8 cellular contexts compared by ENCODE assay signal in the genomic region with DNA sequence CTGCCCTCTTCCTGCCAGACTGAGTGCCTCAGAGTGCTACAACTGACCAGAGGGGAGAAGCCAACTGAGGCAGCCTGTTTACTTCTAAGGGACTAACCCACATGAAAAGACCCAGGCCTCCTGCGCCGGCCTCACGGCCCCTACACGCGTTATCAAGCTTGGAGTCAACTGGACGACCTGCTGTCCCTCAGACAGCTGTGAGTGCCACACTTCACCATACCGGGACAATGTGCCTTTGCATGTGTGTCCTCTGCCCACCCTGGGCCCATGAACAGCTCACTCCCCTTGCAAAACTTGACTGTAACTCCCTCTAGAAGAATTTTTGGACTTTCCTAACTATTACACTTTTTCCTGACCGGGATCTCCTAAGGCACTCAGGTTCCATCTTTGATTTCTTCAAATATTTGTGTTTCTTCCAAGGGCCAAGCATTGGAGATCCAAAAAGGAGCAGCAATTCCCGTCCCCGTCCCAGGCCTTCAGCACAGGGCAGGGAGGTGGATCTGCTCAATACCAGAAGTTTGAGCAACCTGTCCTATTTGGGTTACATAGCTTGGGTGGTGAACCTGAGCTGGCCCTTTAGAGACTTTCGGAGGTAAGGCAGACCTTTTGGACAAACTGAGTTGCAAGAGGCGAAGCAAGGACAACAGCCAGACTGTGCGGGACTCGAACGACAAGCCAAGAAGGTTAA. TPM values are rescaled to one million over a fixed set of nuclear protein-coding genes. Genes with fewer than 3 reads are reported as not detected.
DNase-seq lines count a peak whose midpoint lies in the region; TF ChIP-seq lines count a peak whose summit lies in the region.

No MANE protein-coding gene starts in this region.

- DNase-seq in SIG-M5 treated with dmso at 0.1 percent for 504 hours (lab: John Stamatoyannopoulos, UW; ENCODE audit: unreplicated experiment) (peak; percentile 66), SIG-M5 (lab: John Stamatoyannopoulos, UW) (no peak), SKM-1 (lab: John Stamatoyannopoulos, UW; ENCODE audit: unreplicated experiment) (peak; percentile 51), epithelial cell of proximal tubule (ENCODE audit: low read depth) (no peak), NCI-H2081 treated with DMSO at 0.1 percent for 48 hours (lab: John Stamatoyannopoulos, UW) (no peak), NCI-H524 treated with DMSO at 0.1 percent for 48 hours (lab: John Stamatoyannopoulos, UW) (no peak), hepatic stellate cell (ENCODE audit: low spot score) (no peak)

- H3K4me3 ChIP-seq in epithelial cell of proximal tubule (ENCODE audit: low read depth, low read length): peak overlapping the region; percentile 87
- peak overlapping the region; percentile 83 to 96 (median 85) for H3K4me3 ChIP-seq in skeletal muscle tissue (ENCODE audit: low read length in 3 of 3)

- H3K27me3 ChIP-seq in skeletal muscle tissue (ENCODE audit: control insufficient read depth in 3 of 3, insufficient read depth in 3 of 3, low read length in 3 of 3): no peaks in the 10 kb centered on the region

- peaks cover 3 to 12% (median 7%) of the 10 kb centered on the region in 3 donors for H3K36me3 ChIP-seq in skeletal muscle tissue (ENCODE audit: control insufficient read depth in 3 of 3, insufficient read depth in 3 of 3, low read length in 3 of 3)

- peak overlapping the region; percentile 85 to 95 (median 93) for H3K9ac ChIP-seq in skeletal muscle tissue (ENCODE audit: low read depth in 1 of 3, low read length in 3 of 3)

- TF ChIP-seq CTCF in epithelial cell of proximal tubule (conservative IDR thresholded peaks at IDR 0.05; ENCODE audit: low read depth, low read length): no peak

- no peak overlapping the region for H3K27ac ChIP-seq in skeletal muscle tissue (ENCODE audit: low read depth, low read length)

- no peaks in the 10 kb centered on the region for H3K9me3 ChIP-seq in skeletal muscle tissue (ENCODE audit: control insufficient read depth in 3 of 3, low read length in 3 of 3)

- peaks cover 31 to 36% (median 32%) of the 10 kb centered on the region in 3 donors for H3K4me1 ChIP-seq in skeletal muscle tissue (ENCODE audit: control insufficient read depth in 3 of 3, insufficient read depth in 3 of 3, low read length in 3 of 3)

RNA-seq across cellular contexts. Expression of a gene that starts 1.7 kb away (rescaled TPM):
- 26.0 and 35.1 TPM in 2 replicates for total RNA-seq in epithelial cell of proximal tubule
- total RNA-seq in skeletal muscle tissue: 10.4 TPM

RNA-seq across cellular contexts. Expression of a gene that starts 1.8 kb away (rescaled TPM):
- 1.3 and 2.8 TPM in 2 replicates for total RNA-seq in epithelial cell of proximal tubule
- 12.5 TPM for total RNA-seq in skeletal muscle tissue

Comparison
In these comparisons a context has a peak if more than half of its experiments do, and no peak if none do; other contexts are left out.
1. DNase-seq: peak in SIG-M5 treated with dmso at 0.1 percent for 504 hours (single experiment) and SKM-1 (single experiment); none in SIG-M5 (single experiment), epithelial cell of proximal tubule (single experiment), NCI-H2081 treated with DMSO at 0.1 percent for 48 hours (single experiment), NCI-H524 treated with DMSO at 0.1 percent for 48 hours (single experiment) and hepatic stellate cell (single experiment).